1 cellular context compared by ENCODE assay signal in genomic region chr5:93620487-93621339, GRCh38.
TF ChIP-seq lines count a peak whose summit lies in the region.

No MANE protein-coding gene starts in this region.

TF ChIP-seq in SK-N-SH, 30 proteins besides CTCF, POLR2A, EP300 and RAD21 (continued from another document):
- no peak; the same call in 1 of the 2 replicates for TF ChIP-seq PBX3 (IDR thresholded peaks at IDR 0.05)
- no peak for TF ChIP-seq GATA2 (CRISPR knock-in tag; IDR thresholded peaks at IDR 0.05)
- no peak for TF ChIP-seq IRF3 (IDR thresholded peaks at IDR 0.05; ENCODE audit: low read depth, low read length)
- no peak for TF ChIP-seq REST (IDR thresholded peaks at IDR 0.05; ENCODE audit: low read depth, low read length)
